25 cellular contexts compared by ENCODE assay signal in genomic region chr9:131523451-131524435, GRCh38. TPM values are rescaled to one million over a fixed set of nuclear protein-coding genes. Genes with fewer than 3 reads are reported as not detected.
DNase-seq lines count a peak whose midpoint lies in the region; ATAC-seq and TF ChIP-seq lines count a peak whose summit lies in the region.
"Had no signal": no experiment of that assay in that cellular context is flagged by ENCODE, and none has a peak within 500 bp of the region (broad histone marks: within the 10 kb centered on the region; RNA-seq: fewer than 3 reads in every experiment).

No MANE protein-coding gene starts in this region.

- no peaks in the 10 kb centered on the region for H3K9me3 ChIP-seq in WERI-Rb-1 (ENCODE audit: severe bottlenecking)
- no peaks in the 10 kb centered on the region for H3K9me3 ChIP-seq in right lobe of liver

- peak overlapping the region; percentile 53 for H3K27ac ChIP-seq in WERI-Rb-1
- no peak overlapping the region for H3K27ac ChIP-seq in right lobe of liver

- no peak for DNase-seq in activated naive CD8-positive, alpha-beta T cell treated with anti-CD3 and anti-CD28 coated beads, Interleukin-2, amount 10 ng/mL, durations not matched to agents 7 days and 5 days
- no peak for DNase-seq in activated naive CD8-positive, alpha-beta T cell treated with anti-CD3 and anti-CD28 coated beads for 36 hours
- no peak for DNase-seq in WERI-Rb-1
- no peak for DNase-seq in right lobe of liver
- DNase-seq in stimulated activated naive B cell treated with anti-CD40 and anti-IgM and Interleukin-4, amounts not matched to agents 10 μg/mL and 1 μg/mL and 100 μg/mL, for 72 hours, result no peak
- no peak for DNase-seq in naive thymus-derived CD8-positive, alpha-beta T cell
- no peak for DNase-seq in DMS114 treated with DMSO at 0.1 percent for 48 hours (lab: John Stamatoyannopoulos, UW; ENCODE audit: unreplicated experiment)
- no peak for DNase-seq in NCI-H82 treated with DMSO at 0.1 percent for 48 hours (lab: John Stamatoyannopoulos, UW; ENCODE audit: unreplicated experiment)
- DNase-seq: ACHN; activated CD4-positive, alpha-beta T cell treated with anti-CD3 and anti-CD28 coated beads, Interleukin-2, amount 10 ng/mL, durations not matched to agents 7 days and 5 days; activated naive CD4-positive, alpha-beta T cell treated with anti-CD3 and anti-CD28 coated beads for 36 hours; activated T-cell treated with anti-CD3 and anti-CD28 coated beads for 4 hours; DMS153; GF-D8; MM.1S; naive thymus-derived CD4-positive, alpha-beta T cell; NCI-H1694; NCI-H2227 treated with DMSO at 0.1 percent for 48 hours; small intestine; stimulated activated CD4-positive, alpha-beta T cell treated with anti-CD3 and anti-CD28 coated beads, Interleukin-4, amount 100 ng/mL, for 24 hours had no signal

- H3K27me3 ChIP-seq in WERI-Rb-1 (ENCODE audit: insufficient read depth, low read depth, severe bottlenecking) (no peaks in the 10 kb centered on the region), right lobe of liver (no peaks in the 10 kb centered on the region)

- peak; percentile 13 for ATAC-seq in activated naive CD8-positive, alpha-beta T cell treated with anti-CD3 and anti-CD28 coated beads, Interleukin-2, amount 10 ng/mL, durations not matched to agents 7 days and 5 days (ENCODE audit: low read depth)
- peak in 3 of 4 donors; percentile 9 to 15 (median 11) for ATAC-seq in right lobe of liver
- ATAC-seq in stimulated activated naive B cell treated with anti-CD40 and anti-IgM and Interleukin-4, amounts not matched to agents 10 μg/mL and 1 μg/mL and 100 μg/mL, for 72 hours (replicated peaks), result no peak
- no peak for ATAC-seq in naive thymus-derived CD8-positive, alpha-beta T cell
- ATAC-seq: naive thymus-derived CD4-positive, alpha-beta T cell had no signal

- H3K9me3 Mint-ChIP-seq in activated naive CD8-positive, alpha-beta T cell treated with anti-CD3 and anti-CD28 coated beads, Interleukin-2, amount 10 ng/mL, durations not matched to agents 7 days and 5 days, result no peaks in the 10 kb centered on the region
- no peaks in the 10 kb centered on the region for H3K9me3 Mint-ChIP-seq in activated naive CD8-positive, alpha-beta T cell treated with anti-CD3 and anti-CD28 coated beads for 36 hours
- no peaks in the 10 kb centered on the region for H3K9me3 Mint-ChIP-seq in stimulated activated naive B cell treated with anti-CD40 and anti-IgM and Interleukin-4, amounts not matched to agents 10 μg/mL and 1 μg/mL and 100 μg/mL, for 72 hours
- no peaks in the 10 kb centered on the region for H3K9me3 Mint-ChIP-seq in naive thymus-derived CD8-positive, alpha-beta T cell
- H3K9me3 Mint-ChIP-seq: activated CD4-positive, alpha-beta T cell treated with anti-CD3 and anti-CD28 coated beads, Interleukin-2, amount 10 ng/mL, durations not matched to agents 7 days and 5 days; activated naive CD4-positive, alpha-beta T cell treated with anti-CD3 and anti-CD28 coated beads for 36 hours; CD14-positive monocyte; IgD-negative memory B cell; naive thymus-derived CD4-positive, alpha-beta T cell had no signal

- no peak overlapping the region for H3K4me3 ChIP-seq in WERI-Rb-1 (ENCODE audit: low read depth, low read length)
- H3K4me3 ChIP-seq in right lobe of liver, result no peak overlapping the region

- peaks cover 10% of the 10 kb centered on the region for H3K36me3 Mint-ChIP-seq in activated naive CD8-positive, alpha-beta T cell treated with anti-CD3 and anti-CD28 coated beads, Interleukin-2, amount 10 ng/mL, durations not matched to agents 7 days and 5 days
- H3K36me3 Mint-ChIP-seq in activated naive CD8-positive, alpha-beta T cell treated with anti-CD3 and anti-CD28 coated beads for 36 hours, result peaks cover 10% of the 10 kb centered on the region
- H3K36me3 Mint-ChIP-seq in stimulated activated naive B cell treated with anti-CD40 and anti-IgM and Interleukin-4, amounts not matched to agents 10 μg/mL and 1 μg/mL and 100 μg/mL, for 72 hours, result peaks cover 45 to 56% of the 10 kb centered on the region in 2 donors
- H3K36me3 Mint-ChIP-seq in naive thymus-derived CD8-positive, alpha-beta T cell, result peaks cover 0 to 87% (median 10%) of the 10 kb centered on the region in 3 donors

- peaks cover 100% of the 10 kb centered on the region for H3K36me3 ChIP-seq in WERI-Rb-1
- peaks cover 0 to 87% (median 33%) of the 10 kb centered on the region in 4 donors for H3K36me3 ChIP-seq in right lobe of liver

- TF ChIP-seq CTCF in WERI-Rb-1 (IDR thresholded peaks at IDR 0.05; ENCODE audit: low read depth, low read length), result no peak
- no peak for TF ChIP-seq CTCF in right lobe of liver (IDR thresholded peaks at IDR 0.05)

- H3K27me3 Mint-ChIP-seq in activated naive CD8-positive, alpha-beta T cell treated with anti-CD3 and anti-CD28 coated beads, Interleukin-2, amount 10 ng/mL, durations not matched to agents 7 days and 5 days, result no peaks in the 10 kb centered on the region
- H3K27me3 Mint-ChIP-seq in activated naive CD8-positive, alpha-beta T cell treated with anti-CD3 and anti-CD28 coated beads for 36 hours, result no peaks in the 10 kb centered on the region
- no peaks in the 10 kb centered on the region for H3K27me3 Mint-ChIP-seq in stimulated activated naive B cell treated with anti-CD40 and anti-IgM and Interleukin-4, amounts not matched to agents 10 μg/mL and 1 μg/mL and 100 μg/mL, for 72 hours
- H3K27me3 Mint-ChIP-seq in naive thymus-derived CD8-positive, alpha-beta T cell, result no peaks in the 10 kb centered on the region
- H3K27me3 Mint-ChIP-seq: activated CD4-positive, alpha-beta T cell treated with anti-CD3 and anti-CD28 coated beads, Interleukin-2, amount 10 ng/mL, durations not matched to agents 7 days and 5 days; IgD-negative memory B cell; naive thymus-derived CD4-positive, alpha-beta T cell; progenitor cell of endocrine pancreas had no signal

- intact Hi-C loops in right lobe of liver (cut with DNase I), result no loop called here

- POLR2A ChIA-PET in activated naive CD8-positive, alpha-beta T cell treated with anti-CD3 and anti-CD28 coated beads, Interleukin-2, amount 10 ng/mL, durations not matched to agents 7 days and 5 days (lab: Charles Lee), result interaction anchor here (0.8 to 1.0 kb wide), 2 partner anchors 10 to 11 kb away, joined by 4 to 6 read pairs; no protein-coding TSS in a partner anchor
- POLR2A ChIA-PET in naive thymus-derived CD8-positive, alpha-beta T cell (lab: Charles Lee), result interaction anchor here (1.2 to 1.3 kb wide), 2 partner anchors 9 to 10 kb away, joined by 3 read pairs; no protein-coding TSS in a partner anchor

- TF ChIP-seq POLR2A in right lobe of liver (IDR thresholded peaks at IDR 0.05), result no peak

- whole genome bisulfite sequencing in right lobe of liver (ENCODE audit: insufficient coverage, low coverage, low lambda C conversion rate, missing lambda C conversion rate), result 79% methylated on average over 11 of the region's 29 CpGs

- no peaks in the 10 kb centered on the region for H3K4me1 Mint-ChIP-seq in activated naive CD8-positive, alpha-beta T cell treated with anti-CD3 and anti-CD28 coated beads, Interleukin-2, amount 10 ng/mL, durations not matched to agents 7 days and 5 days
- H3K4me1 Mint-ChIP-seq in activated naive CD8-positive, alpha-beta T cell treated with anti-CD3 and anti-CD28 coated beads for 36 hours, result no peaks in the 10 kb centered on the region
- peaks cover 4 to 17% of the 10 kb centered on the region in 2 donors for H3K4me1 Mint-ChIP-seq in stimulated activated naive B cell treated with anti-CD40 and anti-IgM and Interleukin-4, amounts not matched to agents 10 μg/mL and 1 μg/mL and 100 μg/mL, for 72 hours
- peaks cover 2 to 8% (median 5%) of the 10 kb centered on the region in 4 donors for H3K4me1 Mint-ChIP-seq in naive thymus-derived CD8-positive, alpha-beta T cell
- H3K4me1 Mint-ChIP-seq: CD14-positive monocyte had no signal

- no peak overlapping the region for H3K27ac Mint-ChIP-seq in activated naive CD8-positive, alpha-beta T cell treated with anti-CD3 and anti-CD28 coated beads, Interleukin-2, amount 10 ng/mL, durations not matched to agents 7 days and 5 days
- no peak overlapping the region for H3K27ac Mint-ChIP-seq in activated naive CD8-positive, alpha-beta T cell treated with anti-CD3 and anti-CD28 coated beads for 36 hours
- H3K27ac Mint-ChIP-seq in stimulated activated naive B cell treated with anti-CD40 and anti-IgM and Interleukin-4, amounts not matched to agents 10 μg/mL and 1 μg/mL and 100 μg/mL, for 72 hours, result peak overlapping the region; percentile 73
- H3K27ac Mint-ChIP-seq in naive thymus-derived CD8-positive, alpha-beta T cell, result peak overlapping the region in 1 of 10 donors; percentile 41
- H3K27ac Mint-ChIP-seq: activated CD4-positive, alpha-beta T cell treated with anti-CD3 and anti-CD28 coated beads, Interleukin-2, amount 10 ng/mL, durations not matched to agents 7 days and 5 days; activated naive CD4-positive, alpha-beta T cell treated with anti-CD3 and anti-CD28 coated beads for 36 hours had no signal

- no peaks in the 10 kb centered on the region for H3K4me1 ChIP-seq in right lobe of liver

- no peak overlapping the region for H3K4me3 Mint-ChIP-seq in activated naive CD8-positive, alpha-beta T cell treated with anti-CD3 and anti-CD28 coated beads, Interleukin-2, amount 10 ng/mL, durations not matched to agents 7 days and 5 days
- no peak overlapping the region for H3K4me3 Mint-ChIP-seq in activated naive CD8-positive, alpha-beta T cell treated with anti-CD3 and anti-CD28 coated beads for 36 hours
- no peak overlapping the region for H3K4me3 Mint-ChIP-seq in stimulated activated naive B cell treated with anti-CD40 and anti-IgM and Interleukin-4, amounts not matched to agents 10 μg/mL and 1 μg/mL and 100 μg/mL, for 72 hours
- no peak overlapping the region for H3K4me3 Mint-ChIP-seq in naive thymus-derived CD8-positive, alpha-beta T cell
- H3K4me3 Mint-ChIP-seq: activated CD4-positive, alpha-beta T cell treated with anti-CD3 and anti-CD28 coated beads, Interleukin-2, amount 10 ng/mL, durations not matched to agents 7 days and 5 days; activated naive CD4-positive, alpha-beta T cell treated with anti-CD3 and anti-CD28 coated beads for 36 hours; CD14-positive monocyte; naive thymus-derived CD4-positive, alpha-beta T cell had no signal

RNA-seq across cellular contexts. Expression of gene UCK1, which starts 7.3 kb away (rescaled TPM):
- 10 to 100 TPM; 30.6 to 38.8 TPM for total RNA-seq in activated naive CD8-positive, alpha-beta T cell treated with anti-CD3 and anti-CD28 coated beads, Interleukin-2, amount 10 ng/mL, durations not matched to agents 7 days and 5 days
- 10 to 100 TPM; 22.1 to 23.0 TPM for total RNA-seq in activated naive CD8-positive, alpha-beta T cell treated with anti-CD3 and anti-CD28 coated beads for 36 hours
- total RNA-seq in right lobe of liver, result 10 to 100 TPM; 18.4 to 32.1 (median 27.8) TPM
- total RNA-seq in naive thymus-derived CD8-positive, alpha-beta T cell, result 10 to 100 TPM; 24.0 to 29.9 TPM
- 10 to 100 TPM; 21.8 to 25.6 (median 23.0) TPM for polyA plus RNA-seq in naive thymus-derived CD8-positive, alpha-beta T cell

RNA-seq across cellular contexts. Expression of gene POMT1, which starts 21.0 kb away (rescaled TPM):
- total RNA-seq in activated naive CD8-positive, alpha-beta T cell treated with anti-CD3 and anti-CD28 coated beads, Interleukin-2, amount 10 ng/mL, durations not matched to agents 7 days and 5 days, result 10 to 100 TPM; 44.0 to 51.4 TPM
- total RNA-seq in activated naive CD8-positive, alpha-beta T cell treated with anti-CD3 and anti-CD28 coated beads for 36 hours, result 10 to 100 TPM; 19.4 to 21.5 TPM
- 10 to 100 TPM; 14.3 to 17.7 (median 15.7) TPM for total RNA-seq in right lobe of liver
- 10 to 100 TPM; 48.2 to 48.9 TPM for total RNA-seq in naive thymus-derived CD8-positive, alpha-beta T cell
- polyA plus RNA-seq in naive thymus-derived CD8-positive, alpha-beta T cell, result 10 to 100 TPM in 2 of 3 donors, 1 to 10 TPM in 1; 7.4 to 11.1 (median 10.5) TPM

RNA-seq across cellular contexts. Expression of gene PRRT1B, which starts 21.6 kb away (rescaled TPM):
- not detected for total RNA-seq in activated naive CD8-positive, alpha-beta T cell treated with anti-CD3 and anti-CD28 coated beads, Interleukin-2, amount 10 ng/mL, durations not matched to agents 7 days and 5 days
- not detected for total RNA-seq in activated naive CD8-positive, alpha-beta T cell treated with anti-CD3 and anti-CD28 coated beads for 36 hours
- total RNA-seq in right lobe of liver, result 1 to 10 TPM in 4 of 6 experiments, under 1 TPM in 2; 0.25 to 7.3 (median 2.4) TPM
- not detected for total RNA-seq in naive thymus-derived CD8-positive, alpha-beta T cell
- not detected for polyA plus RNA-seq in naive thymus-derived CD8-positive, alpha-beta T cell
- total RNA-seq: activated CD4-positive, alpha-beta T cell treated with anti-CD3 and anti-CD28 coated beads, Interleukin-2, amount 10 ng/mL, durations not matched to agents 7 days and 5 days; activated naive CD4-positive, alpha-beta T cell treated with anti-CD3 and anti-CD28 coated beads for 36 hours; lung microvascular endothelial cell; naive thymus-derived CD4-positive, alpha-beta T cell; subcutaneous adipose tissue had no signal
- polyA plus RNA-seq: CD14-positive monocyte; IgD-negative memory B cell; naive thymus-derived CD4-positive, alpha-beta T cell had no signal

Comparison
In these comparisons a context has a peak if more than half of its experiments do, and no peak if none do; other contexts are left out.
1. ATAC-seq: peak in activated naive CD8-positive, alpha-beta T cell treated with anti-CD3 and anti-CD28 coated beads, Interleukin-2, amount 10 ng/mL, durations not matched to agents 7 days and 5 days (single experiment) and right lobe of liver (3 of 4); none in stimulated activated naive B cell treated with anti-CD40 and anti-IgM and Interleukin-4, amounts not matched to agents 10 μg/mL and 1 μg/mL and 100 μg/mL, for 72 hours (0 of 2) and naive thymus-derived CD8-positive, alpha-beta T cell (0 of 2).